18 cellular contexts compared by ENCODE assay signal in genomic region chr6:78500299-78501089, GRCh38.
A peak's percentile ranks its signal among the peaks of the same experiment; 100 is the strongest.
DNase-seq lines count a peak whose midpoint lies in the region; ATAC-seq, FAIRE-seq and TF ChIP-seq lines count a peak whose summit lies in the region.
"Had no signal": no experiment of that assay in that cellular context is flagged by ENCODE, and none has a peak within 500 bp of the region (broad histone marks: within the 10 kb centered on the region; RNA-seq: fewer than 3 reads in every experiment).

No MANE protein-coding gene starts in this region.

- no peak overlapping the region for H3K4me2 ChIP-seq in HepG2 (ENCODE audit: low read depth, low read length)
- H3K4me2 ChIP-seq in keratinocyte (ENCODE audit: control insufficient read depth, extremely low read depth, insufficient read depth, low read depth, low read length) = no peak overlapping the region
- H3K4me2 ChIP-seq: A549 had no signal

- H3K79me2 ChIP-seq in HepG2 (ENCODE audit: insufficient read depth, low read length) (no peaks in the 10 kb centered on the region), keratinocyte (ENCODE audit: control insufficient read depth, insufficient read depth, low read length) (no peaks in the 10 kb centered on the region)

- no peak for FAIRE-seq in HepG2 (lab: Jason Lieb, UNC)
- peak; percentile 17 for FAIRE-seq in keratinocyte (lab: Jason Lieb, UNC)
- FAIRE-seq: A549, G401.6, GM12892 had no signal

- no peak overlapping the region for H3K9ac ChIP-seq in HepG2 (ENCODE audit: insufficient read depth, low read depth, low read length)
- no peak overlapping the region for H3K9ac ChIP-seq in keratinocyte (ENCODE audit: control insufficient read depth, extremely low read depth, insufficient read depth, low read length)

- H3K4me3 ChIP-seq in HepG2 (replicated peaks in 1 of 3; ENCODE audit: insufficient read depth in 1 of 3, low read depth in 2 of 3, low read length in 3 of 3) (no peak overlapping the region), right lobe of liver (no peak overlapping the region), HEK293 (ENCODE audit: low read depth, low read length) (no peak overlapping the region), keratinocyte (ENCODE audit: control insufficient read depth in 2 of 3, extremely low read depth in 1 of 3, insufficient read depth in 2 of 3, low read depth in 1 of 3, low read length in 3 of 3) (no peak overlapping the region), Peyer's patch (no peak overlapping the region)
- H3K4me3 ChIP-seq: A549 had no signal

- dilution Hi-C loops in keratinocyte (cut with MboI; ENCODE audit: extremely low pct_ligation_motif_present, low sequenced_read_pairs) = no loop called here

- no peaks in the 10 kb centered on the region for H3K36me3 ChIP-seq in HepG2 (replicated peaks in 1 of 2; ENCODE audit: control insufficient read depth in 1 of 2, insufficient read depth in 2 of 2, low read length in 2 of 2)
- no peaks in the 10 kb centered on the region for H3K36me3 ChIP-seq in right lobe of liver
- no peaks in the 10 kb centered on the region for H3K36me3 ChIP-seq in HEK293 (ENCODE audit: control insufficient read depth in 2 of 2, insufficient read depth in 1 of 2, low read length in 2 of 2)
- no peaks in the 10 kb centered on the region for H3K36me3 ChIP-seq in keratinocyte (ENCODE audit: control insufficient read depth in 2 of 2, extremely low read depth in 1 of 2, insufficient read depth in 2 of 2, low read length in 2 of 2)
- H3K36me3 ChIP-seq in Peyer's patch = no peaks in the 10 kb centered on the region

- TF ChIP-seq EP300 in HepG2 (IDR thresholded peaks at IDR 0.05; ENCODE audit: low read depth in 2 of 2, low read length in 2 of 2) = no peak
- no peak for TF ChIP-seq EP300 in HepG2 (CRISPR knock-in tag; IDR thresholded peaks at IDR 0.05; ENCODE audit: borderline replicate concordance)

- POLR2A ChIA-PET in HepG2 (lab: Yijun Ruan, JAX) (no interaction called here), HEK293 (lab: Yijun Ruan, JAX) (no interaction called here)

- no TSS peak for BruUV-seq in HepG2 (replicated peaks; lab: Mats Ljungman, UMichigan)

- no peak for ATAC-seq in HepG2
- ATAC-seq in right lobe of liver = no peak
- no peak for ATAC-seq in HG03095 (IDR thresholded peaks at IDR 0.05; ENCODE audit: unreplicated experiment)
- ATAC-seq: A549; CD8-positive, alpha-beta T cell had no signal

- DNase-seq in HepG2 (ENCODE audit: low spot score) (no peak), right lobe of liver (no peak), keratinocyte (ENCODE audit: low read depth, low spot score) (no peak), Peyer's patch (no peak), globus pallidus (ENCODE audit: low spot score) (no peak)
- DNase-seq: 8988T; ACHN; C1 segment of cervical spinal cord; Caco-2; CD8-positive, alpha-beta T cell; DMS153; DND-41; HCEC 1CT had no signal

- H3K27ac ChIP-seq in HepG2 (ENCODE audit: extremely low read length, insufficient read depth, low read length) (no peak overlapping the region), right lobe of liver (no peak overlapping the region), HEK293 (ENCODE audit: extremely low read depth, low read depth, low read length) (no peak overlapping the region), keratinocyte (ENCODE audit: control insufficient read depth, insufficient read depth, low read length) (no peak overlapping the region), Peyer's patch (no peak overlapping the region)
- H3K27ac ChIP-seq: A549 had no signal

- 1% methylated on average over 3 of the region's 3 CpGs for WGBS in HepG2 (ENCODE audit: low lambda C conversion rate)
- WGBS in right lobe of liver (ENCODE audit: insufficient coverage, low coverage, low lambda C conversion rate, missing lambda C conversion rate) = 51% methylated on average over 3 of the region's 3 CpGs

- TF ChIP-seq CTCF in HepG2 (CRISPR knock-in tag; IDR thresholded peaks at IDR 0.05) (no peak), right lobe of liver (IDR thresholded peaks at IDR 0.05) (no peak), HEK293 (tag by site-specific recombination; IDR thresholded peaks at IDR 0.05) (no peak), keratinocyte (optimal IDR thresholded peaks at IDR 0.05 in 1 of 3, IDR thresholded peaks at IDR 0.05 in 1 of 3, conservative IDR thresholded peaks at IDR 0.05 in 1 of 3; ENCODE audit: extremely low read depth in 1 of 3, insufficient read depth in 2 of 3, low read length in 3 of 3) (no peak), Peyer's patch (IDR thresholded peaks at IDR 0.05) (no peak)

- H2AFZ ChIP-seq in HepG2 (ENCODE audit: low read length) = no peak overlapping the region
- no peak overlapping the region for H2AFZ ChIP-seq in keratinocyte (ENCODE audit: control insufficient read depth, low read length)

- in situ Hi-C loops in HepG2 (cut with HindIII; ENCODE audit: extremely low pct_ligation_motif_present, low pct_unique_long_range_greater_than_20kb) = no loop called here

- CTCF ChIA-PET in HepG2 (lab: Yijun Ruan, JAX; ENCODE audit: low intra/inter-chr PET ratio, low total read pairs) = no interaction called here
- CTCF ChIA-PET in HEK293 (lab: Yijun Ruan, JAX) = no interaction called here

- no peaks in the 10 kb centered on the region for H3K27me3 ChIP-seq in HepG2 (ENCODE audit: control insufficient read depth in 1 of 2, insufficient read depth in 2 of 2, low read length in 2 of 2)
- H3K27me3 ChIP-seq in right lobe of liver = no peaks in the 10 kb centered on the region
- no peaks in the 10 kb centered on the region for H3K27me3 ChIP-seq in keratinocyte (ENCODE audit: control insufficient read depth, extremely low read depth, insufficient read depth, low read length)
- no peaks in the 10 kb centered on the region for H3K27me3 ChIP-seq in Peyer's patch

- H3K4me1 ChIP-seq in HepG2 (ENCODE audit: insufficient read depth, low read length) (no peaks in the 10 kb centered on the region), right lobe of liver (no peaks in the 10 kb centered on the region), HEK293 (ENCODE audit: control insufficient read depth, insufficient read depth, low read length) (no peaks in the 10 kb centered on the region), keratinocyte (ENCODE audit: control insufficient read depth, extremely low read depth, insufficient read depth, low read length) (no peaks in the 10 kb centered on the region), Peyer's patch (no peaks in the 10 kb centered on the region)
- H3K4me1 ChIP-seq: A549, Caco-2 had no signal

- no peaks in the 10 kb centered on the region for H3K9me1 ChIP-seq in keratinocyte (ENCODE audit: control insufficient read depth, extremely low read depth, insufficient read depth, low read length)

- no peak for TF ChIP-seq RAD21 in HepG2 (CRISPR knock-in tag; IDR thresholded peaks at IDR 0.05)

- H3K9me3 ChIP-seq in HepG2 (ENCODE audit: low read length) (peaks cover 20% of the 10 kb centered on the region), right lobe of liver (no peaks in the 10 kb centered on the region), HEK293 (ENCODE audit: control insufficient read depth, insufficient read depth, low read depth, low read length) (no peaks in the 10 kb centered on the region), keratinocyte (ENCODE audit: control insufficient read depth, low read depth, low read length) (no peaks in the 10 kb centered on the region), Peyer's patch (no peaks in the 10 kb centered on the region)
- H3K9me3 ChIP-seq: A549, Caco-2 had no signal

- no peak for TF ChIP-seq POLR2A in HepG2 (IDR thresholded peaks at IDR 0.05; ENCODE audit: insufficient read depth in 1 of 2, low read depth in 2 of 2, low read length in 2 of 2)
- TF ChIP-seq POLR2A in right lobe of liver (IDR thresholded peaks at IDR 0.05) = no peak
- no peak for TF ChIP-seq POLR2A in Peyer's patch (IDR thresholded peaks at IDR 0.05)

- H4K20me1 ChIP-seq in HepG2 (ENCODE audit: insufficient read depth, low read length) = no peaks in the 10 kb centered on the region
- H4K20me1 ChIP-seq in keratinocyte (ENCODE audit: control insufficient read depth, extremely low read depth, insufficient read depth, low read length) = no peaks in the 10 kb centered on the region

- intact Hi-C loops in HepG2 (cut with micrococcal nuclease; ENCODE audit: unreplicated experiment) (no loop called here), right lobe of liver (cut with DNase I) (no loop called here)

TF ChIP-seq in HepG2, 621 proteins besides CTCF, POLR2A, EP300 and RAD21:
- TF ChIP-seq ZNF460 (CRISPR knock-in tag; IDR thresholded peaks at IDR 0.05; ENCODE audit: borderline replicate concordance) (no peak), ATF7 (IDR thresholded peaks at IDR 0.05) (peak; percentile 82), ATF7 (CRISPR knock-in tag; IDR thresholded peaks at IDR 0.05) (no peak)

TF ChIP-seq in HEK293, 187 proteins besides CTCF, POLR2A, EP300 and RAD21:
- TF ChIP-seq, protein P1, sequence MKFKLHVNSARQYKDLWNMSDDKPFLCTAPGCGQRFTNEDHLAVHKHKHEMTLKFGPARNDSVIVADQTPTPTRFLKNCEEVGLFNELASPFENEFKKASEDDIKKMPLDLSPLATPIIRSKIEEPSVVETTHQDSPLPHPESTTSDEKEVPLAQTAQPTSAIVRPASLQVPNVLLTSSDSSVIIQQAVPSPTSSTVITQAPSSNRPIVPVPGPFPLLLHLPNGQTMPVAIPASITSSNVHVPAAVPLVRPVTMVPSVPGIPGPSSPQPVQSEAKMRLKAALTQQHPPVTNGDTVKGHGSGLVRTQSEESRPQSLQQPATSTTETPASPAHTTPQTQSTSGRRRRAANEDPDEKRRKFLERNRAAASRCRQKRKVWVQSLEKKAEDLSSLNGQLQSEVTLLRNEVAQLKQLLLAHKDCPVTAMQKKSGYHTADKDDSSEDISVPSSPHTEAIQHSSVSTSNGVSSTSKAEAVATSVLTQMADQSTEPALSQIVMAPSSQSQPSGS (tag by site-specific recombination; IDR thresholded peaks at IDR 0.05; ENCODE audit: low read depth) = peak; percentile 59; the same call in 1 of the 2 replicates
- TF ChIP-seq INSM2 (tag by site-specific recombination; IDR thresholded peaks at IDR 0.05) = no peak
